22 cellular contexts compared by ENCODE assay signal in genomic region chr7:42076870-42077269, GRCh38.
"Had no signal": no experiment of that assay in that cellular context is flagged by ENCODE, and none has a peak within 500 bp of the region (broad histone marks: within the 10 kb centered on the region; RNA-seq: fewer than 3 reads in every experiment).

No MANE protein-coding gene starts in this region.

- H3K27me3 ChIP-seq: colonic mucosa, esophagus muscularis mucosa, gastrocnemius medialis, heart right ventricle, pancreas, right lobe of liver, spleen, stomach, transverse colon had no signal

- DNase-seq: colonic mucosa; effector CD8-positive, alpha-beta T cell; gastrocnemius medialis; heart right ventricle; islet precursor cell; midbrain; pancreas; right lobe of liver; spleen; stimulated activated CD4-positive, alpha-beta T cell treated with anti-CD3 and anti-CD28 coated beads, Interleukin-15, amount 100 ng/mL, for 24 hours; stimulated activated CD4-positive, alpha-beta T cell treated with anti-CD3 and anti-CD28 coated beads, Interleukin-1b, Interleukin-23, amount 100 ng/mL, for 48 hours; stimulated activated CD4-positive, alpha-beta T cell treated with anti-CD3 and anti-CD28 coated beads, Interleukin-4, amount 100 ng/mL, for 24 hours; stomach; substantia nigra; transverse colon had no signal

- H3K36me3 Mint-ChIP-seq: natural killer cell treated with Interleukin-12 subunit alpha and Interleukin-12 subunit beta and Interleukin-15 and Interleukin-18, amount 100 ng/mL, for 72 hours; stimulated activated memory B cell treated with anti-CD40 and anti-IgM and Interleukin-4, amounts not matched to agents 10 μg/mL and 1 μg/mL and 100 μg/mL, for 72 hours had no signal

- H3K4me3 ChIP-seq: colonic mucosa, esophagus muscularis mucosa, gastrocnemius medialis, heart right ventricle, pancreas, prostate gland, right lobe of liver, spleen, stomach, thoracic aorta, transverse colon had no signal

- H3K9me3 Mint-ChIP-seq: natural killer cell treated with Interleukin-12 subunit alpha and Interleukin-12 subunit beta and Interleukin-15 and Interleukin-18, amount 100 ng/mL, for 72 hours; stimulated activated memory B cell treated with anti-CD40 and anti-IgM and Interleukin-4, amounts not matched to agents 10 μg/mL and 1 μg/mL and 100 μg/mL, for 72 hours had no signal

- ATAC-seq: gastrocnemius medialis; left lobe of liver; natural killer cell treated with Interleukin-12 subunit alpha and Interleukin-12 subunit beta and Interleukin-15 and Interleukin-18, amount 100 ng/mL, for 72 hours; pancreas; right lobe of liver; stimulated activated memory B cell treated with anti-CD40 and anti-IgM and Interleukin-4, amounts not matched to agents 10 μg/mL and 1 μg/mL and 100 μg/mL, for 72 hours had no signal

- H3K9me3 ChIP-seq: colonic mucosa, esophagus muscularis mucosa, gastrocnemius medialis, heart right ventricle, pancreas, prostate gland, right lobe of liver, spleen, stomach, thoracic aorta, transverse colon had no signal

- H3K4me1 ChIP-seq: colonic mucosa, pancreas, prostate gland, right lobe of liver, spleen, stomach, transverse colon had no signal

- H3K36me3 ChIP-seq: colonic mucosa, gastrocnemius medialis, heart right ventricle, pancreas, prostate gland, right lobe of liver, spleen, stomach, transverse colon had no signal

- H3K4me1 Mint-ChIP-seq: stimulated activated memory B cell treated with anti-CD40 and anti-IgM and Interleukin-4, amounts not matched to agents 10 μg/mL and 1 μg/mL and 100 μg/mL, for 72 hours had no signal

- H3K4me3 Mint-ChIP-seq: natural killer cell treated with Interleukin-12 subunit alpha and Interleukin-12 subunit beta and Interleukin-15 and Interleukin-18, amount 100 ng/mL, for 72 hours; stimulated activated memory B cell treated with anti-CD40 and anti-IgM and Interleukin-4, amounts not matched to agents 10 μg/mL and 1 μg/mL and 100 μg/mL, for 72 hours had no signal

- H3K27ac Mint-ChIP-seq: natural killer cell treated with Interleukin-12 subunit alpha and Interleukin-12 subunit beta and Interleukin-15 and Interleukin-18, amount 100 ng/mL, for 72 hours; stimulated activated memory B cell treated with anti-CD40 and anti-IgM and Interleukin-4, amounts not matched to agents 10 μg/mL and 1 μg/mL and 100 μg/mL, for 72 hours had no signal

- H3K27ac ChIP-seq: colonic mucosa, epithelial cell of prostate, esophagus muscularis mucosa, gastrocnemius medialis, heart right ventricle, pancreas, prostate gland, right lobe of liver, spleen, stomach, thoracic aorta, transverse colon had no signal
